Comparison of ENCODE assay signal across 8 cellular contexts in the genomic region with DNA sequence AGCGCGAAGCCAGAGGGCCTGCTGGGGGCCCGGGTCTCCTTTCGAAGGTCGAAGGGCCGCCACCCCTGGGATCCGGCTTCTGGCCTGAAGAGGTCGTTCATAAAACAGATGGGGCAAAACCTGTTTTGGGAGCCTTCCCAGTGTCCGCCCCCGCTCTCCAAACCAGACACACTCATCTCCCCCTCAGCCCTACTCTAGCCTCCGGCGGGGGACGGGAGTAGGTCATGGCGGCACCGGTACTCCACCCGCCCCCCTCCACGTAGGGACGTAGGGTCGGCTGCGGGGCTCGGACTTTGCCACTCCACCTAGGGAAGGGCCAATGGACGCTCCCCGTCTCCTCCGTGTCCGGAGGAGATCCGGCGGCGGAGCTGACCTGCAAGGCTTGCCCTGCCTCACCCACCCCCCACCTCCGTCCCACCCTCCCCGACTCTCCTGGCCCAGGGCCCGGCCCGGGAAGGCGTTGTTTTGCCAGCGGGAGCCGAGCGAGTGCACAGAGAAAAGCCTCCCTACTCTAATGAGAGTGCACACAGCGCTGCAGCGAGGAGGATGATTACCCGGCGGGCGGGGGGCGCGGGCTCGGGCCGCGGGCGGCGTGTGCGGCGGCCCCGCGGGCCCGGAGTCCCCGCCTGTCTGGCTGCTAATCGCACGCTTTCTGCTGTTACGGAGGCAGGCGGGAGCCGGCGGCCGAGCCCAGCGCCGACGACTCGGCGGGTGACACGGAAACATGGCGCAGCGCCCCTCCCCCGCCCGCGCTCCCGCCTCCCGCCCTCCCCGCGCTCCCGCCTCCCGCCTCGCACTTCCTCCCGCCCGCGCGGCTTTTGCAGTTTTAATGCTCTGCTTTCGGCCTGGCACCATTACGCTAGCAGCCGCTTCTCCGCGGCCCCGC. TPM values are rescaled to one million over a fixed set of nuclear protein-coding genes. Genes with fewer than 3 reads are reported as not detected.
DNase-seq lines count a peak whose midpoint lies in the region; ATAC-seq and TF ChIP-seq lines count a peak whose summit lies in the region.

No MANE protein-coding gene starts in this region.

- H3K27ac Mint-ChIP-seq in CD4-positive, alpha-beta memory T cell, result peak overlapping the region in 6 of 7 donors; percentile 19 to 86 (median 76)

- H3K36me3 ChIP-seq in CD4-positive, alpha-beta memory T cell (ENCODE audit: insufficient read depth, low read length), result no peaks in the 10 kb centered on the region
- no peaks in the 10 kb centered on the region for H3K36me3 ChIP-seq in cardiac muscle cell

- no peaks in the 10 kb centered on the region for H3K27me3 Mint-ChIP-seq in CD4-positive, alpha-beta memory T cell

- no peaks in the 10 kb centered on the region for H3K27me3 ChIP-seq in CD4-positive, alpha-beta memory T cell (ENCODE audit: insufficient read depth, low read length)
- H3K27me3 ChIP-seq in HL-60 (ENCODE audit: insufficient read depth, poor library complexity, severe bottlenecking), result no peaks in the 10 kb centered on the region
- H3K27me3 ChIP-seq in cardiac muscle cell, result no peaks in the 10 kb centered on the region

- peak overlapping the region; percentile 44 for H3K27ac ChIP-seq in CD4-positive, alpha-beta memory T cell (ENCODE audit: low read depth, low read length)
- peak overlapping the region; percentile 86 for H3K27ac ChIP-seq in HL-60 (replicated peaks)
- H3K27ac ChIP-seq in RWPE1, result peak overlapping the region; percentile 95
- peak overlapping the region; percentile 82 for H3K27ac ChIP-seq in cardiac muscle cell

- DNase-seq in CD4-positive, alpha-beta memory T cell, result peak; percentile 67 to 76 (median 69)
- peak in 1 of 2 experiments; percentile 74 for DNase-seq in HL-60 (ENCODE audit: low read depth in 1 of 2, low spot score in 1 of 2)
- DNase-seq in RWPE1 (ENCODE audit: low spot score), result no peak
- peak; percentile 74 for DNase-seq in activated naive CD4-positive, alpha-beta T cell treated with anti-CD3 and anti-CD28 coated beads, Interleukin-2, amount 50 U/mL, for 16 hours
- peak; percentile 52 to 89 for DNase-seq in cardiac muscle cell (ENCODE audit: low read depth in 1 of 2, low spot score in 1 of 2)
- DNase-seq in pons (ENCODE audit: low spot score), result peak; percentile 39

- POLR2A ChIA-PET in CD4-positive, alpha-beta memory T cell (lab: Charles Lee; ENCODE audit: partially characterized antibody), result interaction anchor here (0.6 to 14.3 kb wide), 9 partner anchors 9 to 66 kb away, joined by 3 to 323 read pairs (median 7); a partner anchor contains a TSS
- POLR2A ChIA-PET in RWPE1 (lab: Yijun Ruan, JAX; ENCODE audit: low non-redundant PET), result no interaction called here

- peaks cover 0 to 6% (median 0%) of the 10 kb centered on the region in 8 donors for H3K9me3 Mint-ChIP-seq in CD4-positive, alpha-beta memory T cell

- intact Hi-C loops in CD4-positive, alpha-beta memory T cell (cut with micrococcal nuclease), result loop anchor here (1.0 to 5.0 kb wide), 5 partner anchors 8 to 249 kb away; no protein-coding TSS in a partner anchor

- peaks cover 0 to 1% of the 10 kb centered on the region in 2 donors for H3K36me3 Mint-ChIP-seq in CD4-positive, alpha-beta memory T cell

- TF ChIP-seq CTCF in HL-60 (IDR thresholded peaks at IDR 0.05; ENCODE audit: insufficient read depth, low read length) (no peak), RWPE1 (conservative IDR thresholded peaks at IDR 0.05; ENCODE audit: low read depth) (no peak), cardiac muscle cell (IDR thresholded peaks at IDR 0.05; ENCODE audit: low read depth, low read length) (no peak)

- ATAC-seq in HG02884 (IDR thresholded peaks at IDR 0.05; ENCODE audit: unreplicated experiment) (no peak), HG03457 (IDR thresholded peaks at IDR 0.05; ENCODE audit: unreplicated experiment) (no peak)

- peaks cover 20% of the 10 kb centered on the region for H3K4me1 ChIP-seq in CD4-positive, alpha-beta memory T cell (ENCODE audit: insufficient read depth, low read length)
- peaks cover 50% of the 10 kb centered on the region for H3K4me1 ChIP-seq in cardiac muscle cell (ENCODE audit: low read depth)

- peaks cover 3 to 19% (median 10%) of the 10 kb centered on the region in 4 donors for H3K4me1 Mint-ChIP-seq in CD4-positive, alpha-beta memory T cell

- CTCF ChIA-PET in CD4-positive, alpha-beta memory T cell (lab: Charles Lee; ENCODE audit: partially characterized antibody), result no interaction called here
- CTCF ChIA-PET in RWPE1 (lab: Yijun Ruan, JAX), result no interaction called here

- peak overlapping the region; percentile 80 to 92 (median 88) for H3K4me3 Mint-ChIP-seq in CD4-positive, alpha-beta memory T cell

- no peaks in the 10 kb centered on the region for H3K9me3 ChIP-seq in CD4-positive, alpha-beta memory T cell (ENCODE audit: control insufficient read depth in 1 of 2, low read length in 2 of 2)
- H3K9me3 ChIP-seq in cardiac muscle cell (ENCODE audit: low read depth), result no peaks in the 10 kb centered on the region

- peak overlapping the region in 1 of 2 donors; percentile 52 for H3K4me3 ChIP-seq in CD4-positive, alpha-beta memory T cell (ENCODE audit: low read length in 2 of 2)
- H3K4me3 ChIP-seq in HL-60 (replicated peaks; ENCODE audit: insufficient read depth, low read length) (peak overlapping the region; percentile 48), cardiac muscle cell (peak overlapping the region; percentile 41)

RNA-seq across cellular contexts. Expression of a gene that starts 8.3 kb away (rescaled TPM):
- 10 to 100 TPM; 47.1 to 48.7 TPM for total RNA-seq in CD4-positive, alpha-beta memory T cell
- polyA plus RNA-seq in CD4-positive, alpha-beta memory T cell, result 1 to 10 TPM; 1.9 to 7.0 TPM
- 56.3 and 90.5 TPM in 2 replicates for total RNA-seq in cardiac muscle cell
- polyA plus RNA-seq in cardiac muscle cell, result 30.0 and 43.1 TPM in 2 replicates

Comparison
In these comparisons a context has a peak if more than half of its experiments do, and no peak if none do; other contexts are left out.
1. H3K27ac ChIP-seq: peak in every context shown above with its lines; median percentile 95 in RWPE1; 86 in HL-60; 82 in cardiac muscle cell; 44 in CD4-positive, alpha-beta memory T cell.